In genomic region chr4:19187104-19187503, GRCh38 we compare ENCODE assay signal across 13 cellular contexts.
"Had no signal": no experiment of that assay in that cellular context is flagged by ENCODE, and none has a peak within 500 bp of the region (broad histone marks: within the 10 kb centered on the region; RNA-seq: fewer than 3 reads in every experiment).

No MANE protein-coding gene starts in this region.

- H3K27me3 Mint-ChIP-seq: naive thymus-derived CD8-positive, alpha-beta T cell; stimulated activated naive CD8-positive, alpha-beta T cell treated with anti-CD3 and anti-CD28 coated beads, Interleukin-15, Interleukin-2, amounts not matched to agents 100 ng/mL and 50 ng/mL, for 24 hours had no signal

- H3K27ac Mint-ChIP-seq: naive thymus-derived CD8-positive, alpha-beta T cell; stimulated activated naive CD8-positive, alpha-beta T cell treated with anti-CD3 and anti-CD28 coated beads, Interleukin-15, Interleukin-2, amounts not matched to agents 100 ng/mL and 50 ng/mL, for 24 hours had no signal

- H3K27ac ChIP-seq: breast epithelium, lower lobe of right lung, prostate gland had no signal

- ATAC-seq: lower lobe of right lung; naive thymus-derived CD8-positive, alpha-beta T cell; sciatic nerve had no signal

- H3K36me3 Mint-ChIP-seq: naive thymus-derived CD8-positive, alpha-beta T cell had no signal

- H3K36me3 ChIP-seq: breast epithelium, lower lobe of right lung, prostate gland had no signal

- H3K4me3 Mint-ChIP-seq: naive thymus-derived CD8-positive, alpha-beta T cell; stimulated activated naive CD8-positive, alpha-beta T cell treated with anti-CD3 and anti-CD28 coated beads, Interleukin-15, Interleukin-2, amounts not matched to agents 100 ng/mL and 50 ng/mL, for 24 hours had no signal

- H3K9me3 ChIP-seq: breast epithelium, lower lobe of right lung, mucosa of descending colon, prostate gland had no signal

- H3K4me1 ChIP-seq: breast epithelium, lower lobe of right lung, prostate gland had no signal

- H3K4me3 ChIP-seq: breast epithelium, lower lobe of right lung, mucosa of descending colon, prostate gland had no signal

- DNase-seq: activated CD4-positive, alpha-beta T cell treated with anti-CD3 and anti-CD28 coated beads, Interleukin-2, amount 50 U/mL, for 1 hour; activated CD4-positive, CD25-positive, alpha-beta regulatory T cell; activated naive CD4-positive, alpha-beta T cell treated with anti-CD3 and anti-CD28 coated beads, Interleukin-2, amount 50 U/mL, for 16 hours; amniotic stem cell; kidney glomerular epithelial cell; lower lobe of right lung; naive thymus-derived CD8-positive, alpha-beta T cell; occipital lobe had no signal

- H3K4me1 Mint-ChIP-seq: naive thymus-derived CD8-positive, alpha-beta T cell had no signal

- H3K27me3 ChIP-seq: breast epithelium had no signal
